Comparison of ENCODE assay signal across 23 cellular contexts in genomic region chr11:72146625-72147024, GRCh38. TPM values are rescaled to one million over a fixed set of nuclear protein-coding genes. Genes with fewer than 3 reads are reported as not detected.
DNase-seq lines count a peak whose midpoint lies in the region; ATAC-seq and TF ChIP-seq lines count a peak whose summit lies in the region.
"Had no signal": no experiment of that assay in that cellular context is flagged by ENCODE, and none has a peak within 500 bp of the region (broad histone marks: within the 10 kb centered on the region; RNA-seq: fewer than 3 reads in every experiment).

No MANE protein-coding gene starts in this region.

- no peak for TF ChIP-seq CTCF in osteoblast (IDR thresholded peaks at IDR 0.05; ENCODE audit: extremely low read depth, low read depth, low read length)

- no peaks in the 10 kb centered on the region for H3K9me3 ChIP-seq in osteoblast (ENCODE audit: low read depth, low read length)
- H3K9me3 ChIP-seq: BLaER1, HAP-1 had no signal

- peak overlapping the region; percentile 76 for H2AFZ ChIP-seq in osteoblast (ENCODE audit: low read length)

- H3K4me3 Mint-ChIP-seq in dendritic cell treated with granulocyte-macrophage colony-stimulating factor and Interleukin-4, amounts not matched to agents 40 ng/mL and 50 ng/mL, for 4 days: no peak overlapping the region
- no peak overlapping the region for H3K4me3 Mint-ChIP-seq in naive thymus-derived CD8-positive, alpha-beta T cell
- H3K4me3 Mint-ChIP-seq: CD4-positive, alpha-beta T cell had no signal

- intact Hi-C loops in dendritic cell treated with granulocyte-macrophage colony-stimulating factor and Interleukin-4, amounts not matched to agents 40 ng/mL and 50 ng/mL, for 4 days (cut with micrococcal nuclease): no loop called here

- no peaks in the 10 kb centered on the region for H3K79me2 ChIP-seq in osteoblast (ENCODE audit: insufficient read depth, low read length)

- POLR2A ChIA-PET in naive thymus-derived CD8-positive, alpha-beta T cell (lab: Charles Lee): no interaction called here

- H3K4me3 ChIP-seq in osteoblast (ENCODE audit: insufficient read depth, low read length): no peak overlapping the region
- H3K4me3 ChIP-seq: BLaER1, HAP-1 had no signal

- ATAC-seq in naive thymus-derived CD8-positive, alpha-beta T cell: no peak
- ATAC-seq: PC-3 had no signal

- H3K36me3 Mint-ChIP-seq in dendritic cell treated with granulocyte-macrophage colony-stimulating factor and Interleukin-4, amounts not matched to agents 40 ng/mL and 50 ng/mL, for 4 days (ENCODE audit: low read depth): no peaks in the 10 kb centered on the region
- H3K36me3 Mint-ChIP-seq in naive thymus-derived CD8-positive, alpha-beta T cell: no peaks in the 10 kb centered on the region

- H3K27ac Mint-ChIP-seq in dendritic cell treated with granulocyte-macrophage colony-stimulating factor and Interleukin-4, amounts not matched to agents 40 ng/mL and 50 ng/mL, for 4 days: peak overlapping the region; percentile 33
- H3K27ac Mint-ChIP-seq in naive thymus-derived CD8-positive, alpha-beta T cell: peak overlapping the region in 1 of 10 donors; percentile 43
- H3K27ac Mint-ChIP-seq: CD4-positive, alpha-beta T cell had no signal

- H3K4me2 ChIP-seq in osteoblast (ENCODE audit: insufficient read depth, low read length): no peak overlapping the region
- H3K4me2 ChIP-seq: BLaER1 had no signal

- peak overlapping the region; percentile 15 for H3K27ac ChIP-seq in osteoblast (ENCODE audit: low read depth, low read length)
- H3K27ac ChIP-seq: BLaER1 had no signal

- H3K9me3 Mint-ChIP-seq in dendritic cell treated with granulocyte-macrophage colony-stimulating factor and Interleukin-4, amounts not matched to agents 40 ng/mL and 50 ng/mL, for 4 days: no peaks in the 10 kb centered on the region
- no peaks in the 10 kb centered on the region for H3K9me3 Mint-ChIP-seq in naive thymus-derived CD8-positive, alpha-beta T cell
- H3K9me3 Mint-ChIP-seq: CD4-positive, alpha-beta T cell had no signal

- H3K27me3 ChIP-seq in osteoblast (ENCODE audit: insufficient read depth, low read length): no peaks in the 10 kb centered on the region
- H3K27me3 ChIP-seq: BLaER1 had no signal

- H3K36me3 ChIP-seq in osteoblast (ENCODE audit: insufficient read depth, low read length): no peaks in the 10 kb centered on the region
- H3K36me3 ChIP-seq: BLaER1, HAP-1 had no signal

- H4K20me1 ChIP-seq in osteoblast (ENCODE audit: insufficient read depth, low read length): no peaks in the 10 kb centered on the region
- H4K20me1 ChIP-seq: BLaER1 had no signal

- H3K27me3 Mint-ChIP-seq in dendritic cell treated with granulocyte-macrophage colony-stimulating factor and Interleukin-4, amounts not matched to agents 40 ng/mL and 50 ng/mL, for 4 days: no peaks in the 10 kb centered on the region
- peaks cover 0 to 6% (median 2%) of the 10 kb centered on the region in 5 donors for H3K27me3 Mint-ChIP-seq in naive thymus-derived CD8-positive, alpha-beta T cell

- H3K4me1 Mint-ChIP-seq in dendritic cell treated with granulocyte-macrophage colony-stimulating factor and Interleukin-4, amounts not matched to agents 40 ng/mL and 50 ng/mL, for 4 days (ENCODE audit: low read depth): peaks cover 8% of the 10 kb centered on the region
- H3K4me1 Mint-ChIP-seq in naive thymus-derived CD8-positive, alpha-beta T cell: peaks cover 0 to 4% (median 2%) of the 10 kb centered on the region in 4 donors

- peaks cover 29% of the 10 kb centered on the region for H3K4me1 ChIP-seq in osteoblast (ENCODE audit: insufficient read depth, low read length)
- H3K4me1 ChIP-seq: BLaER1 had no signal

- DNase-seq in OCI-M1 (lab: John Stamatoyannopoulos, UW) (peak; percentile 52), osteoblast (ENCODE audit: insufficient read length, low spot score, missing footprints) (no peak), OCI-M2 (lab: John Stamatoyannopoulos, UW; ENCODE audit: unreplicated experiment) (no peak), SHP77 treated with DMSO at 0.1 percent for 48 hours (lab: John Stamatoyannopoulos, UW) (no peak)
- no peak for DNase-seq in naive thymus-derived CD8-positive, alpha-beta T cell
- DNase-seq: ACHN; CD4-positive, alpha-beta T cell; COR-L47; DMS79 treated with DMSO at 0.1 percent for 48 hours; MV-4-11; NCI-H1694; NCI-H2081; NCI-H2171; NCI-H526 treated with DMSO at 0.1 percent for 48 hours; PC-3; SIG-M5; T-helper 1 cell had no signal

RNA-seq across cellular contexts. Expression of gene FOLR3, which starts 11.1 kb away (rescaled TPM):
- total RNA-seq in osteoblast: 0.88 and 1.1 TPM in 2 replicates
- total RNA-seq in naive thymus-derived CD8-positive, alpha-beta T cell: not detected
- not detected for polyA plus RNA-seq in naive thymus-derived CD8-positive, alpha-beta T cell
- total RNA-seq: PC-3, RPMI7951 had no signal

RNA-seq across cellular contexts. Expression of gene ANAPC15, which starts 34.1 kb away (rescaled TPM):
- 21.7 and 23.0 TPM in 2 replicates for total RNA-seq in osteoblast
- total RNA-seq in naive thymus-derived CD8-positive, alpha-beta T cell: 10 to 100 TPM; 52.9 to 62.1 TPM
- 100 to 1,000 TPM in 1 of 3 donors, 10 to 100 TPM in 2; 81.7 to 102 (median 90.1) TPM for polyA plus RNA-seq in naive thymus-derived CD8-positive, alpha-beta T cell

RNA-seq across cellular contexts. Expression of gene TOMT, which starts 40.9 kb away (rescaled TPM):
- not detected in 2 replicates for total RNA-seq in osteoblast
- not detected for total RNA-seq in naive thymus-derived CD8-positive, alpha-beta T cell
- polyA plus RNA-seq in naive thymus-derived CD8-positive, alpha-beta T cell: not detected
- total RNA-seq: CD4-positive, alpha-beta T cell; M059J; PC-3; RPMI7951 had no signal

RNA-seq across cellular contexts. Expression of gene LAMTOR1, which starts 43.5 kb away (rescaled TPM):
- 131 and 138 TPM in 2 replicates for total RNA-seq in osteoblast
- 10 to 100 TPM; 66.8 to 68.6 TPM for total RNA-seq in naive thymus-derived CD8-positive, alpha-beta T cell
- polyA plus RNA-seq in naive thymus-derived CD8-positive, alpha-beta T cell: 10 to 100 TPM; 78.0 to 87.7 (median 78.6) TPM

RNA-seq across cellular contexts. Expression of gene FOLR1, which starts 45.3 kb away (rescaled TPM):
- total RNA-seq in osteoblast: under 0.01 and 0.36 TPM in 2 replicates
- not detected for total RNA-seq in naive thymus-derived CD8-positive, alpha-beta T cell
- polyA plus RNA-seq in naive thymus-derived CD8-positive, alpha-beta T cell: not detected
- total RNA-seq: CD4-positive, alpha-beta T cell; HT1080; RPMI7951 had no signal
